Comparison of ENCODE assay signal across 2 cellular contexts in genomic region chr6:52303178-52303577, GRCh38.
TF ChIP-seq lines count a peak whose summit lies in the region.

No MANE protein-coding gene starts in this region.

TF ChIP-seq in H1, 55 proteins besides CTCF, POLR2A, EP300 and RAD21:
- TF ChIP-seq RBBP5 (IDR thresholded peaks at IDR 0.05; ENCODE audit: borderline replicate concordance, low read depth, low read length) (no peak), CHD2 (IDR thresholded peaks at IDR 0.05; ENCODE audit: low read length) (no peak), HDAC2 (IDR thresholded peaks at IDR 0.05; ENCODE audit: borderline replicate concordance in 1 of 2, low read depth in 2 of 2, low read length in 2 of 2) (no peak), NANOG (IDR thresholded peaks at IDR 0.05; ENCODE audit: insufficient read depth, low read depth, low read length, poor library complexity, severe bottlenecking) (no peak), FOSL1 (IDR thresholded peaks at IDR 0.05; ENCODE audit: insufficient read depth, low read depth, low read length) (no peak), JUN (IDR thresholded peaks at IDR 0.05; ENCODE audit: low read depth, low read length) (no peak), CBX8 (IDR thresholded peaks at IDR 0.05; ENCODE audit: borderline replicate concordance, low read depth, low read length) (no peak), SP2 (IDR thresholded peaks at IDR 0.05; ENCODE audit: low read length) (no peak), KDM1A (IDR thresholded peaks at IDR 0.05; ENCODE audit: borderline replicate concordance, low read length) (no peak), EGR1 (IDR thresholded peaks at IDR 0.05; ENCODE audit: borderline replicate concordance, low read depth, low read length) (no peak), TAF7 (optimal IDR thresholded peaks at IDR 0.05; ENCODE audit: borderline replicate concordance, low read depth, low read length) (no peak), SRF (IDR thresholded peaks at IDR 0.05; ENCODE audit: low read depth, low read length) (no peak), SAP30 (IDR thresholded peaks at IDR 0.05; ENCODE audit: insufficient read depth, insufficient replicate concordance, low read length) (no peak)

TF ChIP-seq in HEK293T, 16 proteins besides CTCF, POLR2A, EP300 and RAD21:
- TF ChIP-seq, protein P1, sequence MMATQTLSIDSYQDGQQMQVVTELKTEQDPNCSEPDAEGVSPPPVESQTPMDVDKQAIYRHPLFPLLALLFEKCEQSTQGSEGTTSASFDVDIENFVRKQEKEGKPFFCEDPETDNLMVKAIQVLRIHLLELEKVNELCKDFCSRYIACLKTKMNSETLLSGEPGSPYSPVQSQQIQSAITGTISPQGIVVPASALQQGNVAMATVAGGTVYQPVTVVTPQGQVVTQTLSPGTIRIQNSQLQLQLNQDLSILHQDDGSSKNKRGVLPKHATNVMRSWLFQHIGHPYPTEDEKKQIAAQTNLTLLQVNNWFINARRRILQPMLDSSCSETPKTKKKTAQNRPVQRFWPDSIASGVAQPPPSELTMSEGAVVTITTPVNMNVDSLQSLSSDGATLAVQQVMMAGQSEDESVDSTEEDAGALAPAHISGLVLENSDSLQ (IDR thresholded peaks at IDR 0.05), result no peak
- TF ChIP-seq TARDBP (IDR thresholded peaks at IDR 0.05) (no peak), L3MBTL2 (conservative IDR thresholded peaks at IDR 0.05) (no peak), LEF1 (IDR thresholded peaks at IDR 0.05; ENCODE audit: borderline replicate concordance) (no peak), NFRKB (IDR thresholded peaks at IDR 0.05) (no peak), ZNF384 (IDR thresholded peaks at IDR 0.05) (no peak), ELF4 (IDR thresholded peaks at IDR 0.05) (no peak), FOXM1 (IDR thresholded peaks at IDR 0.05; ENCODE audit: borderline replicate concordance) (no peak), ARNT (IDR thresholded peaks at IDR 0.05) (no peak), FOXK2 (IDR thresholded peaks at IDR 0.05) (no peak), SUZ12 (IDR thresholded peaks at IDR 0.05) (no peak), SP1 (IDR thresholded peaks at IDR 0.05) (no peak), CTBP1 (IDR thresholded peaks at IDR 0.05; ENCODE audit: borderline replicate concordance) (no peak), FOXA1 (IDR thresholded peaks at IDR 0.05) (no peak), BHLHE40 (IDR thresholded peaks at IDR 0.05; ENCODE audit: borderline replicate concordance) (no peak), HDGF (IDR thresholded peaks at IDR 0.05; ENCODE audit: borderline replicate concordance) (no peak)
